11 cellular contexts compared by ENCODE assay signal in the genomic region with DNA sequence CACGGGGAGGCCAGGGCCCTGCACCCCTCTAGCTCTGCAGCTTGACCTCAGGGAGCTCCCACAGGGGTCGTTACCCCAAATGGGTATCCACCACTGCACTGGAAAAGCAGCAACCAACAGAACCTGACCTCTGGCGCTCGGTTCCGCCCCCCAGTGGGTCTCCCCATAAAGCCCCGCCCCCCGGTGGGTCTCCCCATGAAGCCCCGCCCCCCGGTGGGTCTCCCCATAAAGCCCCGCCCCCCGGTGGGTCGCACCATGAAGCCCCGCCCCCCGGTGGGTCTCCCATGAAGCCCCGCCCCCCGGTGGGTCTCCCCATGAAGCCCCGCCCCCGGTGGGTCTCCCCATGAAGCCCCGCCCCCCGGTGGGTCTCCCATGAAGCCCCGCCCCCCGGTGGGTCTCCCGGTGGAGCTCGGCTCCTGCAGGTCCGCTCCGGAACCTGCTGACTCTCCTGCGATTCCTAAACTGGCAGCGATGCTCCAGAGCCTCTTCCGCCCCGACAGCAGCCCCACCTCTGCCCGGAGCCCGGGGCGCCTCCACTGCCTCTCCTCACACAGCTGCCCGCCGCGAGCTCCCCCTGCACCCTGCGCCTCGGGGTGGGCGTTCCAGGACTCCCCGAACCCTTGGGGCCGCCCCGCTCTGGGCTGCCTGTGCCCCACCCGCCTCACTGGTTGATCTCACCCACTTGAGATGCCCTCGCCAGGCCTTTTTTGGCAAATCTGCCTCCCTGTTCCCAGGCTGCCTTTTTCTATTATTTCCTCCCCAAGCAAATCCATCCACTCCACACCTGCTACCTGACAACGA. TPM values are rescaled to one million over a fixed set of nuclear protein-coding genes. Genes with fewer than 3 reads are reported as not detected.
DNase-seq lines count a peak whose midpoint lies in the region; ATAC-seq, FAIRE-seq and TF ChIP-seq lines count a peak whose summit lies in the region.
"Had no signal": no experiment of that assay in that cellular context is flagged by ENCODE, and none has a peak within 500 bp of the region (broad histone marks: within the 10 kb centered on the region; RNA-seq: fewer than 3 reads in every experiment).

No MANE protein-coding gene starts in this region.

- peak; percentile 13 for FAIRE-seq in HTR-8/SVneo (lab: Jason Lieb, UNC)

- no peaks in the 10 kb centered on the region for H3K36me3 Mint-ChIP-seq in activated CD8-positive, alpha-beta T cell treated with anti-CD3 and anti-CD28 coated beads for 36 hours (ENCODE audit: low read depth)
- H3K36me3 Mint-ChIP-seq in natural killer cell = no peaks in the 10 kb centered on the region

- peaks cover 25% of the 10 kb centered on the region for H3K4me1 Mint-ChIP-seq in activated CD8-positive, alpha-beta T cell treated with anti-CD3 and anti-CD28 coated beads for 36 hours (ENCODE audit: low read depth)
- H3K4me1 Mint-ChIP-seq in natural killer cell = peaks cover 15 to 35% of the 10 kb centered on the region in 2 donors

- DNase-seq in DMS153 (lab: John Stamatoyannopoulos, UW) = peak; percentile 30
- no peak for DNase-seq in HTR-8/SVneo (ENCODE audit: insufficient read length, low spot score)
- DNase-seq in activated CD8-positive, alpha-beta T cell treated with anti-CD3 and anti-CD28 coated beads for 36 hours = peak; percentile 45
- no peak for DNase-seq in natural killer cell
- DNase-seq in NK-92 (lab: John Stamatoyannopoulos, UW; ENCODE audit: unreplicated experiment) = no peak
- DNase-seq: NCI-H1694 treated with DMSO at 0.1 percent for 48 hours, RPMI8226 had no signal

- no peaks in the 10 kb centered on the region for H3K27me3 Mint-ChIP-seq in activated CD8-positive, alpha-beta T cell treated with anti-CD3 and anti-CD28 coated beads for 36 hours
- H3K27me3 Mint-ChIP-seq in natural killer cell (ENCODE audit: low read depth in 2 of 2) = no peaks in the 10 kb centered on the region

- peak overlapping the region; percentile 63 for H3K4me3 Mint-ChIP-seq in activated CD8-positive, alpha-beta T cell treated with anti-CD3 and anti-CD28 coated beads for 36 hours
- peak overlapping the region; percentile 56 for H3K4me3 Mint-ChIP-seq in natural killer cell

- H3K27ac Mint-ChIP-seq in activated CD8-positive, alpha-beta T cell treated with anti-CD3 and anti-CD28 coated beads for 36 hours = peak overlapping the region; percentile 89
- H3K27ac Mint-ChIP-seq in natural killer cell = peak overlapping the region in 1 of 2 donors; percentile 73

- no peaks in the 10 kb centered on the region for H3K9me3 Mint-ChIP-seq in activated CD8-positive, alpha-beta T cell treated with anti-CD3 and anti-CD28 coated beads for 36 hours
- no peaks in the 10 kb centered on the region for H3K9me3 Mint-ChIP-seq in natural killer cell

- peak; percentile 50 for ATAC-seq in activated CD8-positive, alpha-beta T cell treated with anti-CD3 and anti-CD28 coated beads for 36 hours
- peak in 1 of 3 donors; percentile 16 for ATAC-seq in natural killer cell
- ATAC-seq in HG02884 (IDR thresholded peaks at IDR 0.05; ENCODE audit: unreplicated experiment) = no peak
- no peak for ATAC-seq in GM21619 (IDR thresholded peaks at IDR 0.05; ENCODE audit: unreplicated experiment)
- ATAC-seq: left lung had no signal

- intact Hi-C loops in activated CD8-positive, alpha-beta T cell treated with anti-CD3 and anti-CD28 coated beads for 36 hours (cut with micrococcal nuclease) = no loop called here
- intact Hi-C loops in natural killer cell (cut with micrococcal nuclease) = loop anchor here (5.0 kb wide), 1 partner anchor 124 kb away; a partner anchor contains a TSS

- no peak for TF ChIP-seq CTCF in activated CD8-positive, alpha-beta T cell treated with anti-CD3 and anti-CD28 coated beads for 36 hours (IDR thresholded peaks at IDR 0.05)
- no peak for TF ChIP-seq CTCF in natural killer cell (IDR thresholded peaks at IDR 0.05)

- POLR2A ChIA-PET in activated CD8-positive, alpha-beta T cell treated with anti-CD3 and anti-CD28 coated beads for 36 hours (lab: Charles Lee) = interaction anchor here (1.4 to 2.2 kb wide), 2 partner anchors 11 kb away, joined by 4 to 8 read pairs; no protein-coding TSS in a partner anchor

- CTCF ChIA-PET in activated CD8-positive, alpha-beta T cell treated with anti-CD3 and anti-CD28 coated beads for 36 hours (lab: Charles Lee) = interaction anchor here (0.6 to 1.8 kb wide), 4 partner anchors 15 to 139 kb away, joined by 3 to 7 read pairs (median 4); a partner anchor contains a TSS

RNA-seq across cellular contexts. Expression of a gene that starts 12.1 kb away (rescaled TPM):
- total RNA-seq in activated CD8-positive, alpha-beta T cell treated with anti-CD3 and anti-CD28 coated beads for 36 hours = 10 to 100 TPM; 38.5 to 39.8 TPM
- 100 to 1,000 TPM in 1 of 3 donors, 10 to 100 TPM in 2; 90.4 to 100 (median 95.5) TPM for total RNA-seq in natural killer cell

RNA-seq across cellular contexts. Expression of a gene that starts 15.2 kb away (rescaled TPM):
- 10 to 100 TPM; 15.5 to 16.8 TPM for total RNA-seq in activated CD8-positive, alpha-beta T cell treated with anti-CD3 and anti-CD28 coated beads for 36 hours
- total RNA-seq in natural killer cell = 10 to 100 TPM; 86.5 to 94.4 (median 91.7) TPM

RNA-seq across cellular contexts. Expression of a gene that starts 43.8 kb away (rescaled TPM):
- 10 to 100 TPM; 22.4 to 22.5 TPM for total RNA-seq in activated CD8-positive, alpha-beta T cell treated with anti-CD3 and anti-CD28 coated beads for 36 hours
- 10 to 100 TPM; 39.3 to 47.7 (median 46.1) TPM for total RNA-seq in natural killer cell

RNA-seq across cellular contexts. Expression of a gene that starts 43.9 kb away (rescaled TPM):
- 10 to 100 TPM; 41.7 to 44.2 TPM for total RNA-seq in activated CD8-positive, alpha-beta T cell treated with anti-CD3 and anti-CD28 coated beads for 36 hours
- 10 to 100 TPM; 43.9 to 55.8 (median 50.6) TPM for total RNA-seq in natural killer cell

RNA-seq across cellular contexts. Expression of a gene that starts 55.2 kb away (rescaled TPM):
- total RNA-seq in activated CD8-positive, alpha-beta T cell treated with anti-CD3 and anti-CD28 coated beads for 36 hours = not detected
- not detected for total RNA-seq in natural killer cell
- total RNA-seq: activated CD8-positive, alpha-beta memory T cell treated with anti-CD3 and anti-CD28 coated beads for 36 hours had no signal

Comparison
In these comparisons a context has a peak if more than half of its experiments do, and no peak if none do; other contexts are left out.
1. DNase-seq: peak in DMS153 (single experiment) and activated CD8-positive, alpha-beta T cell treated with anti-CD3 and anti-CD28 coated beads for 36 hours (single experiment); none in HTR-8/SVneo (single experiment), natural killer cell (single experiment) and NK-92 (single experiment).
2. RNA of a gene that starts 15.2 kb away (total RNA-seq): 86.5 to 94.4 TPM in natural killer cell; 15.5 to 16.8 TPM in activated CD8-positive, alpha-beta T cell treated with anti-CD3 and anti-CD28 coated beads for 36 hours; every median in the first group is over 4 times any median in the second.